In genomic region chr1:13628218-13628617, GRCh38 we compare ENCODE assay signal across 22 cellular contexts. TPM values are rescaled to one million over a fixed set of nuclear protein-coding genes. Genes with fewer than 3 reads are reported as not detected.
"Had no signal": no experiment of that assay in that cellular context is flagged by ENCODE, and none has a peak within 500 bp of the region (broad histone marks: within the 10 kb centered on the region; RNA-seq: fewer than 3 reads in every experiment).

No MANE protein-coding gene starts in this region.

- H3K4me1 ChIP-seq: body of pancreas, esophagus muscularis mucosa, sigmoid colon, transverse colon, vagina had no signal

- H3K36me3 ChIP-seq: esophagus muscularis mucosa, sigmoid colon, transverse colon, vagina had no signal

- FAIRE-seq: endothelial cell of umbilical vein had no signal

- DNase-seq: activated CD4-positive, alpha-beta T cell treated with anti-CD3 and anti-CD28 coated beads for 1 hour; activated CD4-positive, alpha-beta T cell treated with anti-CD3 and anti-CD28 coated beads, Interleukin-2, amount 50 U/mL, for 1 hour; activated CD8-positive, alpha-beta T cell treated with anti-CD3 and anti-CD28 coated beads, Interleukin-2, amount 10 ng/mL, durations not matched to agents 7 days and 5 days; activated naive CD4-positive, alpha-beta T cell treated with anti-CD3 and anti-CD28 coated beads, Interleukin-2, amount 10 ng/mL, durations not matched to agents 7 days and 5 days; activated T-cell treated with anti-CD3 and anti-CD28 coated beads, Interleukin-2, amount 50 U/mL, for 4 hours; body of pancreas; dermis blood vessel endothelial cell; effector memory CD8-positive, alpha-beta T cell; hippocampal formation; left ventricle myocardium superior; mammary epithelial cell; midbrain; natural killer cell; sigmoid colon; stimulated activated CD4-positive, alpha-beta T cell treated with anti-CD3 and anti-CD28 coated beads, Interleukin-2, amount 100 ng/mL, for 48 hours; stimulated activated CD8-positive, alpha-beta memory T cell treated with anti-CD3 and anti-CD28 coated beads, Interleukin-4, amount 100 ng/mL, for 48 hours; stimulated activated naive B cell treated with anti-CD40 and anti-IgM and Interleukin-4, amounts not matched to agents 10 μg/mL and 1 μg/mL and 100 μg/mL, for 72 hours; T-helper 1 cell; transverse colon had no signal

- H3K27ac ChIP-seq: body of pancreas, esophagus muscularis mucosa, sigmoid colon, transverse colon, vagina had no signal

- H3K27me3 ChIP-seq: body of pancreas, esophagus muscularis mucosa, sigmoid colon, transverse colon, vagina had no signal

- H3K4me3 ChIP-seq: body of pancreas, esophagus muscularis mucosa, sigmoid colon, transverse colon, vagina had no signal

- H3K9me3 ChIP-seq: body of pancreas, sigmoid colon, transverse colon, vagina had no signal

RNA-seq across cellular contexts. Expression of gene PDPN, which starts 44.6 kb away (rescaled TPM):
- total RNA-seq: activated CD8-positive, alpha-beta T cell treated with anti-CD3 and anti-CD28 coated beads, Interleukin-2, amount 10 ng/mL, durations not matched to agents 7 days and 5 days; endothelial cell of umbilical vein; natural killer cell had no signal
- polyA plus RNA-seq: endothelial cell of umbilical vein had no signal
